In the genomic region with DNA sequence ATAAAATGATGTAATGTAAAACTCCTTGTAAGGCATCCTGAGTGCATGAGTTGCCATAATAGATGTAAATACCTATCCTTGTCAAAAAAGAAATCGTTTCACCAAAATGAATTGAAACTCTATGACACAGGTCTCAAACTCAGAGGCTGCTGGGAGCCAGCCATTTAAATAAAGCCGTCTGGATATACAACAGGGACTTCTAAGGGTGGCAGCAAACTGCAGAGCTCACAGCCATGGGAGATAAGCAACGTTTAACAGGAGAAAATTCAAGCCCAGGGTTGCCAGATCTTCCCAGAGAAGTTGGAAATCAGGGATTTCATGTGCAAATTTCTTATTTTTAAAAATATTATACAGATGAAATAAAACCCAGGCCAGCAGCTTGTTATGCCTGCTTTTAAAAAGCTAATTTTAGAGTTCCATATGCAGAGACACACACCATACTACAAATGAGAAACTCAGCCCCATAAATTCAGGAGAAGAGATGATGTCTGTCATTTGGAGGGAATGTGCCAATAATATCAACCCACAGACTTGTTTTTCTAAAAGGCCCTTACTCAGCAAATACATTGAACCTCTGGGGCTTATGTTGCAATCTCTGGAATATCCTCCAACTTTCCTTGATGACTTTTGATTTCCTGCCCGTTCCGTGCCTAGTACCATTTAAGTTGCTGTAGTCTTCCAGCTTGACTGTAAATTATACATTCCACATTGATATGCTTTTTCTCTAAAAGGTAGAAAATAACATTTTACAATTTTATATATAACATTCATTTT, we compare ENCODE assay signal across 1 cellular context.
TF ChIP-seq lines count a peak whose summit lies in the region.

No MANE protein-coding gene starts in this region.

TF ChIP-seq in K562, 482 proteins besides CTCF, POLR2A, EP300 and RAD21 (continued from another document):
- TF ChIP-seq ZNF75A (CRISPR knock-in tag; IDR thresholded peaks at IDR 0.05) (no peak), ZNF644 (tag; IDR thresholded peaks at IDR 0.05; ENCODE audit: low read depth) (no peak), RB1 (IDR thresholded peaks at IDR 0.05; ENCODE audit: low read depth) (no peak), U2AF2 (optimal IDR thresholded peaks at IDR 0.05; ENCODE audit: low read depth, low read length) (no peak), CHD2 (IDR thresholded peaks at IDR 0.05; ENCODE audit: low read depth, low read length) (no peak), DPF2 (IDR thresholded peaks at IDR 0.05) (no peak), GABPB2 (CRISPR knock-in tag; conservative IDR thresholded peaks at IDR 0.05) (no peak), MAFG (tag; conservative IDR thresholded peaks at IDR 0.05) (peak; percentile 87), C11orf30 (IDR thresholded peaks at IDR 0.05; ENCODE audit: low read depth) (peak; percentile 91), CHD1 (IDR thresholded peaks at IDR 0.05; ENCODE audit: low read length) (no peak), CEBPG (CRISPR knock-in tag; IDR thresholded peaks at IDR 0.05) (no peak), CEBPG (tag; conservative IDR thresholded peaks at IDR 0.05 in 1 of 2, IDR thresholded peaks at IDR 0.05 in 1 of 2) (peak in 1 of 2 experiments; percentile 57; a peak in 1 of 4 replicates), ZNF24 (IDR thresholded peaks at IDR 0.05) (no peak), TBP (optimal IDR thresholded peaks at IDR 0.05; ENCODE audit: low read depth, low read length) (no peak), HNRNPK (IDR thresholded peaks at IDR 0.05; ENCODE audit: low read depth, low read length, poor library complexity, severe bottlenecking) (no peak), CC2D1A (IDR thresholded peaks at IDR 0.05) (no peak), ZNF274 (IDR thresholded peaks at IDR 0.05; ENCODE audit: borderline replicate concordance, low read depth, low read length) (no peak), ZNF316 (IDR thresholded peaks at IDR 0.05) (peak; percentile 95), ELF2 (CRISPR knock-in tag; IDR thresholded peaks at IDR 0.05) (no peak), RFX7 (CRISPR knock-in tag; IDR thresholded peaks at IDR 0.05) (no peak), ZNF589 (CRISPR knock-in tag; IDR thresholded peaks at IDR 0.05; ENCODE audit: low read depth) (no peak), MCM7 (IDR thresholded peaks at IDR 0.05) (no peak), PTRF (tag; IDR thresholded peaks at IDR 0.05) (no peak), SUPT5H (IDR thresholded peaks at IDR 0.05) (no peak), TBL1XR1 (IDR thresholded peaks at IDR 0.05; ENCODE audit: low read length in 2 of 2) (no peak), CEBPB (tag; IDR thresholded peaks at IDR 0.05) (peak; percentile 78), L3MBTL2 (IDR thresholded peaks at IDR 0.05) (no peak), BACH1 (tag; IDR thresholded peaks at IDR 0.05) (no peak), HDAC3 (IDR thresholded peaks at IDR 0.05; ENCODE audit: borderline replicate concordance, partially characterized antibody) (no peak), BCOR (IDR thresholded peaks at IDR 0.05) (no peak), SRF (CRISPR knock-in tag; IDR thresholded peaks at IDR 0.05) (no peak), NR2C2 (CRISPR knock-in tag; IDR thresholded peaks at IDR 0.05) (no peak), NR2C2 (tag; IDR thresholded peaks at IDR 0.05) (no peak), FOXJ3 (CRISPR knock-in tag; IDR thresholded peaks at IDR 0.05) (no peak), EZH2 (IDR thresholded peaks at IDR 0.05; ENCODE audit: borderline replicate concordance, low read depth, low read length) (no peak), SMARCA5 (IDR thresholded peaks at IDR 0.05) (no peak), KDM2B (CRISPR knock-in tag; IDR thresholded peaks at IDR 0.05) (no peak), ZNF830 (CRISPR knock-in tag; IDR thresholded peaks at IDR 0.05) (no peak), SMARCB1 (IDR thresholded peaks at IDR 0.05; ENCODE audit: insufficient read length, low read depth) (no peak), EGR1 (conservative IDR thresholded peaks at IDR 0.05) (no peak)
- TF ChIP-seq, protein P1, sequence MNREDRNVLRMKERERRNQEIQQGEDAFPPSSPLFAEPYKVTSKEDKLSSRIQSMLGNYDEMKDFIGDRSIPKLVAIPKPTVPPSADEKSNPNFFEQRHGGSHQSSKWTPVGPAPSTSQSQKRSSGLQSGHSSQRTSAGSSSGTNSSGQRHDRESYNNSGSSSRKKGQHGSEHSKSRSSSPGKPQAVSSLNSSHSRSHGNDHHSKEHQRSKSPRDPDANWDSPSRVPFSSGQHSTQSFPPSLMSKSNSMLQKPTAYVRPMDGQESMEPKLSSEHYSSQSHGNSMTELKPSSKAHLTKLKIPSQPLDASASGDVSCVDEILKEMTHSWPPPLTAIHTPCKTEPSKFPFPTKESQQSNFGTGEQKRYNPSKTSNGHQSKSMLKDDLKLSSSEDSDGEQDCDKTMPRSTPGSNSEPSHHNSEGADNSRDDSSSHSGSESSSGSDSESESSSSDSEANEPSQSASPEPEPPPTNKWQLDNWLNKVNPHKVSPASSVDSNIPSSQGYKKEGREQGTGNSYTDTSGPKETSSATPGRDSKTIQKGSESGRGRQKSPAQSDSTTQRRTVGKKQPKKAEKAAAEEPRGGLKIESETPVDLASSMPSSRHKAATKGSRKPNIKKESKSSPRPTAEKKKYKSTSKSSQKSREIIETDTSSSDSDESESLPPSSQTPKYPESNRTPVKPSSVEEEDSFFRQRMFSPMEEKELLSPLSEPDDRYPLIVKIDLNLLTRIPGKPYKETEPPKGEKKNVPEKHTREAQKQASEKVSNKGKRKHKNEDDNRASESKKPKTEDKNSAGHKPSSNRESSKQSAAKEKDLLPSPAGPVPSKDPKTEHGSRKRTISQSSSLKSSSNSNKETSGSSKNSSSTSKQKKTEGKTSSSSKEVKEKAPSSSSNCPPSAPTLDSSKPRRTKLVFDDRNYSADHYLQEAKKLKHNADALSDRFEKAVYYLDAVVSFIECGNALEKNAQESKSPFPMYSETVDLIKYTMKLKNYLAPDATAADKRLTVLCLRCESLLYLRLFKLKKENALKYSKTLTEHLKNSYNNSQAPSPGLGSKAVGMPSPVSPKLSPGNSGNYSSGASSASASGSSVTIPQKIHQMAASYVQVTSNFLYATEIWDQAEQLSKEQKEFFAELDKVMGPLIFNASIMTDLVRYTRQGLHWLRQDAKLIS (CRISPR knock-in tag; IDR thresholded peaks at IDR 0.05), result no peak
- TF ChIP-seq, protein P2, sequence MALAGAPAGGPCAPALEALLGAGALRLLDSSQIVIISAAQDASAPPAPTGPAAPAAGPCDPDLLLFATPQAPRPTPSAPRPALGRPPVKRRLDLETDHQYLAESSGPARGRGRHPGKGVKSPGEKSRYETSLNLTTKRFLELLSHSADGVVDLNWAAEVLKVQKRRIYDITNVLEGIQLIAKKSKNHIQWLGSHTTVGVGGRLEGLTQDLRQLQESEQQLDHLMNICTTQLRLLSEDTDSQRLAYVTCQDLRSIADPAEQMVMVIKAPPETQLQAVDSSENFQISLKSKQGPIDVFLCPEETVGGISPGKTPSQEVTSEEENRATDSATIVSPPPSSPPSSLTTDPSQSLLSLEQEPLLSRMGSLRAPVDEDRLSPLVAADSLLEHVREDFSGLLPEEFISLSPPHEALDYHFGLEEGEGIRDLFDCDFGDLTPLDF (CRISPR knock-in tag; IDR thresholded peaks at IDR 0.05), result no peak
- TF ChIP-seq, protein P3, sequence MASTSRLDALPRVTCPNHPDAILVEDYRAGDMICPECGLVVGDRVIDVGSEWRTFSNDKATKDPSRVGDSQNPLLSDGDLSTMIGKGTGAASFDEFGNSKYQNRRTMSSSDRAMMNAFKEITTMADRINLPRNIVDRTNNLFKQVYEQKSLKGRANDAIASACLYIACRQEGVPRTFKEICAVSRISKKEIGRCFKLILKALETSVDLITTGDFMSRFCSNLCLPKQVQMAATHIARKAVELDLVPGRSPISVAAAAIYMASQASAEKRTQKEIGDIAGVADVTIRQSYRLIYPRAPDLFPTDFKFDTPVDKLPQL (IDR thresholded peaks at IDR 0.05; ENCODE audit: extremely low read depth, insufficient read length), result no peak
- TF ChIP-seq, protein P4, sequence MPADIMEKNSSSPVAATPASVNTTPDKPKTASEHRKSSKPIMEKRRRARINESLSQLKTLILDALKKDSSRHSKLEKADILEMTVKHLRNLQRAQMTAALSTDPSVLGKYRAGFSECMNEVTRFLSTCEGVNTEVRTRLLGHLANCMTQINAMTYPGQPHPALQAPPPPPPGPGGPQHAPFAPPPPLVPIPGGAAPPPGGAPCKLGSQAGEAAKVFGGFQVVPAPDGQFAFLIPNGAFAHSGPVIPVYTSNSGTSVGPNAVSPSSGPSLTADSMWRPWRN (IDR thresholded peaks at IDR 0.05; ENCODE audit: low read depth), result no peak
- TF ChIP-seq, protein P5, sequence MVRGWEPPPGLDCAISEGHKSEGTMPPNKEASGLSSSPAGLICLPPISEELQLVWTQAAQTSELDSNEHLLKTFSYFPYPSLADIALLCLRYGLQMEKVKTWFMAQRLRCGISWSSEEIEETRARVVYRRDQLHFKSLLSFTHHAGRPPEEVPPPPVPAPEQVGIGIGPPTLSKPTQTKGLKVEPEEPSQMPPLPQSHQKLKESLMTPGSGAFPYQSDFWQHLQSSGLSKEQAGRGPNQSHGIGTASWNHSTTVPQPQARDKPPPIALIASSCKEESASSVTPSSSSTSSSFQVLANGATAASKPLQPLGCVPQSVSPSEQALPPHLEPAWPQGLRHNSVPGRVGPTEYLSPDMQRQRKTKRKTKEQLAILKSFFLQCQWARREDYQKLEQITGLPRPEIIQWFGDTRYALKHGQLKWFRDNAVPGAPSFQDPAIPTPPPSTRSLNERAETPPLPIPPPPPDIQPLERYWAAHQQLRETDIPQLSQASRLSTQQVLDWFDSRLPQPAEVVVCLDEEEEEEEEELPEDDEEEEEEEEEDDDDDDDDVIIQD (CRISPR knock-in tag; IDR thresholded peaks at IDR 0.05), result no peak
- TF ChIP-seq, protein P6, sequence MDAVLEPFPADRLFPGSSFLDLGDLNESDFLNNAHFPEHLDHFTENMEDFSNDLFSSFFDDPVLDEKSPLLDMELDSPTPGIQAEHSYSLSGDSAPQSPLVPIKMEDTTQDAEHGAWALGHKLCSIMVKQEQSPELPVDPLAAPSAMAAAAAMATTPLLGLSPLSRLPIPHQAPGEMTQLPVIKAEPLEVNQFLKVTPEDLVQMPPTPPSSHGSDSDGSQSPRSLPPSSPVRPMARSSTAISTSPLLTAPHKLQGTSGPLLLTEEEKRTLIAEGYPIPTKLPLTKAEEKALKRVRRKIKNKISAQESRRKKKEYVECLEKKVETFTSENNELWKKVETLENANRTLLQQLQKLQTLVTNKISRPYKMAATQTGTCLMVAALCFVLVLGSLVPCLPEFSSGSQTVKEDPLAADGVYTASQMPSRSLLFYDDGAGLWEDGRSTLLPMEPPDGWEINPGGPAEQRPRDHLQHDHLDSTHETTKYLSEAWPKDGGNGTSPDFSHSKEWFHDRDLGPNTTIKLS (IDR thresholded peaks at IDR 0.05; ENCODE audit: borderline replicate concordance, low read depth), result no peak
- TF ChIP-seq, protein P7, sequence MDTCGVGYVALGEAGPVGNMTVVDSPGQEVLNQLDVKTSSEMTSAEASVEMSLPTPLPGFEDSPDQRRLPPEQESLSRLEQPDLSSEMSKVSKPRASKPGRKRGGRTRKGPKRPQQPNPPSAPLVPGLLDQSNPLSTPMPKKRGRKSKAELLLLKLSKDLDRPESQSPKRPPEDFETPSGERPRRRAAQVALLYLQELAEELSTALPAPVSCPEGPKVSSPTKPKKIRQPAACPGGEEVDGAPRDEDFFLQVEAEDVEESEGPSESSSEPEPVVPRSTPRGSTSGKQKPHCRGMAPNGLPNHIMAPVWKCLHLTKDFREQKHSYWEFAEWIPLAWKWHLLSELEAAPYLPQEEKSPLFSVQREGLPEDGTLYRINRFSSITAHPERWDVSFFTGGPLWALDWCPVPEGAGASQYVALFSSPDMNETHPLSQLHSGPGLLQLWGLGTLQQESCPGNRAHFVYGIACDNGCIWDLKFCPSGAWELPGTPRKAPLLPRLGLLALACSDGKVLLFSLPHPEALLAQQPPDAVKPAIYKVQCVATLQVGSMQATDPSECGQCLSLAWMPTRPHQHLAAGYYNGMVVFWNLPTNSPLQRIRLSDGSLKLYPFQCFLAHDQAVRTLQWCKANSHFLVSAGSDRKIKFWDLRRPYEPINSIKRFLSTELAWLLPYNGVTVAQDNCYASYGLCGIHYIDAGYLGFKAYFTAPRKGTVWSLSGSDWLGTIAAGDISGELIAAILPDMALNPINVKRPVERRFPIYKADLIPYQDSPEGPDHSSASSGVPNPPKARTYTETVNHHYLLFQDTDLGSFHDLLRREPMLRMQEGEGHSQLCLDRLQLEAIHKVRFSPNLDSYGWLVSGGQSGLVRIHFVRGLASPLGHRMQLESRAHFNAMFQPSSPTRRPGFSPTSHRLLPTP (IDR thresholded peaks at IDR 0.05; ENCODE audit: borderline replicate concordance, extremely low read depth, insufficient read length), result no peak
- TF ChIP-seq, protein P8, sequence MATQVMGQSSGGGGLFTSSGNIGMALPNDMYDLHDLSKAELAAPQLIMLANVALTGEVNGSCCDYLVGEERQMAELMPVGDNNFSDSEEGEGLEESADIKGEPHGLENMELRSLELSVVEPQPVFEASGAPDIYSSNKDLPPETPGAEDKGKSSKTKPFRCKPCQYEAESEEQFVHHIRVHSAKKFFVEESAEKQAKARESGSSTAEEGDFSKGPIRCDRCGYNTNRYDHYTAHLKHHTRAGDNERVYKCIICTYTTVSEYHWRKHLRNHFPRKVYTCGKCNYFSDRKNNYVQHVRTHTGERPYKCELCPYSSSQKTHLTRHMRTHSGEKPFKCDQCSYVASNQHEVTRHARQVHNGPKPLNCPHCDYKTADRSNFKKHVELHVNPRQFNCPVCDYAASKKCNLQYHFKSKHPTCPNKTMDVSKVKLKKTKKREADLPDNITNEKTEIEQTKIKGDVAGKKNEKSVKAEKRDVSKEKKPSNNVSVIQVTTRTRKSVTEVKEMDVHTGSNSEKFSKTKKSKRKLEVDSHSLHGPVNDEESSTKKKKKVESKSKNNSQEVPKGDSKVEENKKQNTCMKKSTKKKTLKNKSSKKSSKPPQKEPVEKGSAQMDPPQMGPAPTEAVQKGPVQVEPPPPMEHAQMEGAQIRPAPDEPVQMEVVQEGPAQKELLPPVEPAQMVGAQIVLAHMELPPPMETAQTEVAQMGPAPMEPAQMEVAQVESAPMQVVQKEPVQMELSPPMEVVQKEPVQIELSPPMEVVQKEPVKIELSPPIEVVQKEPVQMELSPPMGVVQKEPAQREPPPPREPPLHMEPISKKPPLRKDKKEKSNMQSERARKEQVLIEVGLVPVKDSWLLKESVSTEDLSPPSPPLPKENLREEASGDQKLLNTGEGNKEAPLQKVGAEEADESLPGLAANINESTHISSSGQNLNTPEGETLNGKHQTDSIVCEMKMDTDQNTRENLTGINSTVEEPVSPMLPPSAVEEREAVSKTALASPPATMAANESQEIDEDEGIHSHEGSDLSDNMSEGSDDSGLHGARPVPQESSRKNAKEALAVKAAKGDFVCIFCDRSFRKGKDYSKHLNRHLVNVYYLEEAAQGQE (CRISPR knock-in tag; IDR thresholded peaks at IDR 0.05; ENCODE audit: low read depth), result no peak
